14 cellular contexts compared by ENCODE assay signal in genomic region chr9:133950206-133950915, GRCh38. TPM values are rescaled to one million over a fixed set of nuclear protein-coding genes. Genes with fewer than 3 reads are reported as not detected.
DNase-seq lines count a peak whose midpoint lies in the region; ATAC-seq, FAIRE-seq and TF ChIP-seq lines count a peak whose summit lies in the region.
"Had no signal": no experiment of that assay in that cellular context is flagged by ENCODE, and none has a peak within 500 bp of the region (broad histone marks: within the 10 kb centered on the region; RNA-seq: fewer than 3 reads in every experiment).

No MANE protein-coding gene starts in this region.

- no peaks in the 10 kb centered on the region for H3K9me2 ChIP-seq in SU-DHL-6 (replicated peaks; ENCODE audit: insufficient read depth, low read length)

- H3K9ac ChIP-seq in liver (ENCODE audit: low read depth in 1 of 2, low read length in 2 of 2) (no peak overlapping the region), HepG2 (ENCODE audit: insufficient read depth, low read depth, low read length) (no peak overlapping the region), SU-DHL-6 (ENCODE audit: low read length) (no peak overlapping the region), kidney (ENCODE audit: low read length in 2 of 2) (peak overlapping the region in 1 of 2 donors; percentile 34)

- H3K9me3 Mint-ChIP-seq in activated T-helper 2 cell treated with anti-CD3 and anti-CD28 coated beads, Interferon-gamma antibody, Interleukin-2, Interleukin-4, amounts not matched to agents 10 μg/mL and 5 μg/mL and 100 μg/mL, durations not matched to agents 14 hours and 24 hours and 36 hours, result no peaks in the 10 kb centered on the region
- H3K9me3 Mint-ChIP-seq: activated CD4-positive, alpha-beta memory T cell treated with anti-CD3 and anti-CD28 coated beads, Interleukin-2, amount 10 ng/mL, durations not matched to agents 7 days and 5 days had no signal

- no TSS peak for BruUV-seq in HepG2 (replicated peaks; lab: Mats Ljungman, UMichigan)

- H3K4me1 ChIP-seq in liver (ENCODE audit: control insufficient read depth in 4 of 4, insufficient read depth in 4 of 4, low read length in 3 of 4) (peaks cover 0 to 25% (median 6%) of the 10 kb centered on the region in 4 donors), HepG2 (ENCODE audit: insufficient read depth, low read length) (no peaks in the 10 kb centered on the region), kidney (ENCODE audit: control insufficient read depth in 1 of 2, insufficient read depth in 1 of 2, low read depth in 1 of 2, low read length in 2 of 2) (peaks cover 0 to 53% of the 10 kb centered on the region in 2 donors)

- no peaks in the 10 kb centered on the region for H3K27me3 ChIP-seq in liver (ENCODE audit: control insufficient read depth in 4 of 4, insufficient read depth in 4 of 4, low read length in 3 of 4)
- no peaks in the 10 kb centered on the region for H3K27me3 ChIP-seq in HepG2 (ENCODE audit: control insufficient read depth in 1 of 2, insufficient read depth in 2 of 2, low read length in 2 of 2)
- no peaks in the 10 kb centered on the region for H3K27me3 ChIP-seq in SU-DHL-6 (ENCODE audit: low read length)

- TF ChIP-seq EP300 in HepG2 (IDR thresholded peaks at IDR 0.05; ENCODE audit: low read depth in 2 of 2, low read length in 2 of 2) (no peak), HepG2 (CRISPR knock-in tag; IDR thresholded peaks at IDR 0.05; ENCODE audit: borderline replicate concordance) (no peak)

- DNase-seq in HepG2 (ENCODE audit: low spot score) (no peak), kidney (peak; percentile 67)
- no peak for DNase-seq in activated naive CD4-positive, alpha-beta T cell (lab: John Stamatoyannopoulos, UW)
- DNase-seq in activated T-helper 2 cell treated with anti-CD3 and anti-CD28 coated beads, Interferon-gamma antibody, Interleukin-2, Interleukin-4, amounts not matched to agents 10 μg/mL and 5 μg/mL and 100 μg/mL, durations not matched to agents 14 hours and 24 hours and 36 hours (ENCODE audit: low spot score), result no peak
- DNase-seq: activated CD4-positive, alpha-beta memory T cell treated with anti-CD3 and anti-CD28 coated beads, Interleukin-2, amount 10 ng/mL, durations not matched to agents 7 days and 5 days; stimulated activated naive CD8-positive, alpha-beta T cell treated with anti-CD3 and anti-CD28 coated beads, Interleukin-15, Interleukin-2, amounts not matched to agents 100 U/mL and 50 U/mL, for 24 hours had no signal

- H3K4me2 ChIP-seq in HepG2 (ENCODE audit: low read depth, low read length) (no peak overlapping the region), SU-DHL-6 (ENCODE audit: low read depth, low read length, poor library complexity, severe bottlenecking) (no peak overlapping the region)

- H3K27ac Mint-ChIP-seq in activated T-helper 2 cell treated with anti-CD3 and anti-CD28 coated beads, Interferon-gamma antibody, Interleukin-2, Interleukin-4, amounts not matched to agents 10 μg/mL and 5 μg/mL and 100 μg/mL, durations not matched to agents 14 hours and 24 hours and 36 hours, result no peak overlapping the region
- H3K27ac Mint-ChIP-seq: activated CD4-positive, alpha-beta memory T cell treated with anti-CD3 and anti-CD28 coated beads, Interleukin-2, amount 10 ng/mL, durations not matched to agents 7 days and 5 days had no signal

- CTCF ChIA-PET in HepG2 (lab: Yijun Ruan, JAX; ENCODE audit: low intra/inter-chr PET ratio, low total read pairs), result no interaction called here

- TF ChIP-seq CTCF in liver (IDR thresholded peaks at IDR 0.05; ENCODE audit: low read depth, low read length, missing input control), result no peak
- TF ChIP-seq CTCF in HepG2 (CRISPR knock-in tag; IDR thresholded peaks at IDR 0.05), result no peak
- TF ChIP-seq CTCF in SU-DHL-6 (IDR thresholded peaks at IDR 0.05; ENCODE audit: insufficient read depth, low read length, poor library complexity, severe bottlenecking), result no peak
- TF ChIP-seq CTCF in kidney (IDR thresholded peaks at IDR 0.05; ENCODE audit: borderline replicate concordance, extremely low read depth, insufficient read depth), result no peak

- peaks cover 18% of the 10 kb centered on the region for H3F3A ChIP-seq in SU-DHL-6 (ENCODE audit: insufficient read depth)

- TF ChIP-seq RAD21 in liver (IDR thresholded peaks at IDR 0.05) (no peak), HepG2 (CRISPR knock-in tag; IDR thresholded peaks at IDR 0.05) (no peak)

- no peak for TF ChIP-seq POLR2A in HepG2 (IDR thresholded peaks at IDR 0.05; ENCODE audit: insufficient read depth in 1 of 2, low read depth in 2 of 2, low read length in 2 of 2)

- H3K79me2 ChIP-seq in HepG2 (ENCODE audit: insufficient read depth, low read length), result peaks cover 84% of the 10 kb centered on the region
- H3K79me2 ChIP-seq in SU-DHL-6 (ENCODE audit: insufficient read depth, low read length), result peaks cover 73% of the 10 kb centered on the region

- ATAC-seq in HepG2, result no peak
- ATAC-seq in GM19324 (IDR thresholded peaks at IDR 0.05; ENCODE audit: low FRiP score, unreplicated experiment), result no peak
- ATAC-seq in HG02610 (IDR thresholded peaks at IDR 0.05; ENCODE audit: unreplicated experiment), result no peak
- ATAC-seq: stimulated activated naive CD8-positive, alpha-beta T cell treated with anti-CD3 and anti-CD28 coated beads, Interleukin-15, Interleukin-2, amounts not matched to agents 100 U/mL and 50 U/mL, for 24 hours had no signal

- FAIRE-seq in HepG2 (lab: Jason Lieb, UNC) (no peak), kidney (lab: Jason Lieb, UNC) (no peak)
- FAIRE-seq: RCC 7860 had no signal

- peaks cover 3% of the 10 kb centered on the region for H3K4me1 Mint-ChIP-seq in activated T-helper 2 cell treated with anti-CD3 and anti-CD28 coated beads, Interferon-gamma antibody, Interleukin-2, Interleukin-4, amounts not matched to agents 10 μg/mL and 5 μg/mL and 100 μg/mL, durations not matched to agents 14 hours and 24 hours and 36 hours (ENCODE audit: low read depth)

- POLR2A ChIA-PET in HepG2 (lab: Yijun Ruan, JAX), result no interaction called here

- H3K27ac ChIP-seq in liver (ENCODE audit: low read depth in 1 of 2, low read length in 2 of 2), result no peak overlapping the region
- no peak overlapping the region for H3K27ac ChIP-seq in HepG2 (ENCODE audit: extremely low read length, insufficient read depth, low read length)
- peak overlapping the region; percentile 26; the same call in 1 of the 2 replicates for H3K27ac ChIP-seq in SU-DHL-6 (ENCODE audit: low read depth, low read length)
- peak overlapping the region; percentile 43 to 49 for H3K27ac ChIP-seq in kidney (ENCODE audit: low read depth in 2 of 2, low read length in 2 of 2)
- H3K27ac ChIP-seq: epithelial cell of prostate had no signal

- no peak overlapping the region for H2AFZ ChIP-seq in HepG2 (ENCODE audit: low read length)
- no peak overlapping the region for H2AFZ ChIP-seq in SU-DHL-6 (ENCODE audit: low read depth, low read length, severe bottlenecking)

- H4K20me1 ChIP-seq in HepG2 (ENCODE audit: insufficient read depth, low read length) (peaks cover 39% of the 10 kb centered on the region; the same call in 1 of the 2 replicates), SU-DHL-6 (ENCODE audit: low read depth, low read length) (no peaks in the 10 kb centered on the region)

- H3K36me3 Mint-ChIP-seq in activated T-helper 2 cell treated with anti-CD3 and anti-CD28 coated beads, Interferon-gamma antibody, Interleukin-2, Interleukin-4, amounts not matched to agents 10 μg/mL and 5 μg/mL and 100 μg/mL, durations not matched to agents 14 hours and 24 hours and 36 hours (ENCODE audit: low read depth), result no peaks in the 10 kb centered on the region

- WGBS in liver, result 81% methylated on average over 29 of the region's 29 CpGs
- WGBS in HepG2 (ENCODE audit: low lambda C conversion rate), result 98% methylated on average over 22 of the region's 29 CpGs

- H3K27me3 Mint-ChIP-seq in activated T-helper 2 cell treated with anti-CD3 and anti-CD28 coated beads, Interferon-gamma antibody, Interleukin-2, Interleukin-4, amounts not matched to agents 10 μg/mL and 5 μg/mL and 100 μg/mL, durations not matched to agents 14 hours and 24 hours and 36 hours (ENCODE audit: low read depth), result no peaks in the 10 kb centered on the region
- H3K27me3 Mint-ChIP-seq: activated CD4-positive, alpha-beta memory T cell treated with anti-CD3 and anti-CD28 coated beads, Interleukin-2, amount 10 ng/mL, durations not matched to agents 7 days and 5 days had no signal

- H3K4me3 Mint-ChIP-seq in activated T-helper 2 cell treated with anti-CD3 and anti-CD28 coated beads, Interferon-gamma antibody, Interleukin-2, Interleukin-4, amounts not matched to agents 10 μg/mL and 5 μg/mL and 100 μg/mL, durations not matched to agents 14 hours and 24 hours and 36 hours (ENCODE audit: low read depth), result no peak overlapping the region
- H3K4me3 Mint-ChIP-seq: activated CD4-positive, alpha-beta memory T cell treated with anti-CD3 and anti-CD28 coated beads, Interleukin-2, amount 10 ng/mL, durations not matched to agents 7 days and 5 days had no signal

- peaks cover 0 to 5% (median 0%) of the 10 kb centered on the region in 4 donors for H3K36me3 ChIP-seq in liver (ENCODE audit: control insufficient read depth in 4 of 4, insufficient read depth in 3 of 4, low read depth in 1 of 4, low read length in 3 of 4)
- H3K36me3 ChIP-seq in HepG2 (replicated peaks in 1 of 2; ENCODE audit: control insufficient read depth in 1 of 2, insufficient read depth in 2 of 2, low read length in 2 of 2), result peaks cover 4 to 32% of the 10 kb centered on the region in 2 experiments; a peak in 3 of 5 replicates
- H3K36me3 ChIP-seq in SU-DHL-6 (ENCODE audit: low read length), result no peaks in the 10 kb centered on the region
- no peaks in the 10 kb centered on the region for H3K36me3 ChIP-seq in kidney (ENCODE audit: control insufficient read depth in 1 of 2, insufficient read depth in 2 of 2, low read length in 2 of 2)

- H3K9me3 ChIP-seq in liver (ENCODE audit: control insufficient read depth in 4 of 4, low read length in 3 of 4), result no peaks in the 10 kb centered on the region
- no peaks in the 10 kb centered on the region for H3K9me3 ChIP-seq in HepG2 (ENCODE audit: low read length)
- H3K9me3 ChIP-seq in SU-DHL-6 (ENCODE audit: insufficient read depth, low read length), result no peaks in the 10 kb centered on the region
- H3K9me3 ChIP-seq in kidney (ENCODE audit: control insufficient read depth in 1 of 2, low read length in 2 of 2), result no peaks in the 10 kb centered on the region

- in situ Hi-C loops in HepG2 (cut with HindIII; ENCODE audit: extremely low pct_ligation_motif_present, low pct_unique_long_range_greater_than_20kb), result no loop called here

- intact Hi-C loops in HepG2 (cut with micrococcal nuclease; ENCODE audit: unreplicated experiment) (no loop called here), kidney (cut with DNase I) (no loop called here)
- intact Hi-C loops in activated T-helper 2 cell treated with anti-CD3 and anti-CD28 coated beads, Interferon-gamma antibody, Interleukin-2, Interleukin-4, amounts not matched to agents 10 μg/mL and 5 μg/mL and 100 μg/mL, durations not matched to agents 14 hours and 24 hours and 36 hours (cut with micrococcal nuclease), result no loop called here

- no peak overlapping the region for H3K4me3 ChIP-seq in liver (ENCODE audit: low read depth in 1 of 3, low read length in 3 of 3)
- no peak overlapping the region for H3K4me3 ChIP-seq in HepG2 (replicated peaks in 1 of 3; ENCODE audit: insufficient read depth in 1 of 3, low read depth in 2 of 3, low read length in 3 of 3)
- H3K4me3 ChIP-seq in SU-DHL-6 (ENCODE audit: insufficient read depth, low read length, poor library complexity, severe bottlenecking), result no peak overlapping the region
- no peak overlapping the region for H3K4me3 ChIP-seq in kidney (ENCODE audit: low read length in 2 of 2)
- H3K4me3 ChIP-seq: lung, skin epidermis had no signal

RNA-seq across cellular contexts. Expression of gene VAV2, which starts 41.8 kb away (rescaled TPM):
- total RNA-seq in liver (10 to 100 TPM; 12.6 to 26.4 TPM), HepG2 (2016; rRNA removed; fragmentation: Illumina TruSeq; extraction: Trizol) (21.2 and 22.5 TPM in 2 replicates), kidney (47.1 TPM)
- polyA plus RNA-seq in liver (10 to 100 TPM in 1 of 2 donors, 1 to 10 TPM in 1; 4.9 to 21.4 TPM), HepG2 (2011; rRNA removed) (22.9 and 32.7 TPM in 2 replicates), kidney (ENCODE audit: insufficient read depth, low read depth, low replicate concordance) (22.3 TPM)
- 11.6 and 15.3 TPM in 2 replicates for total RNA-seq in HepG2 (2016; cell fraction: cytosol; rRNA removed; fragmentation: Illumina TruSeq; extraction: Trizol; ENCODE audit: low read depth)
- total RNA-seq in HepG2 (2016; cell fraction: insoluble cytoplasmic fraction; rRNA removed; fragmentation: Illumina TruSeq; extraction: Trizol), result 17.5 and 22.6 TPM in 2 replicates
- total RNA-seq in HepG2 (2016; cell fraction: membrane; rRNA removed; fragmentation: Illumina TruSeq; extraction: Trizol), result 15.0 and 15.8 TPM in 2 replicates
- total RNA-seq in HepG2 (2016; cell fraction: nucleus; rRNA removed; fragmentation: Illumina TruSeq; extraction: Trizol), result 24.8 and 26.3 TPM in 2 replicates
- 23.2 and 24.2 TPM in 2 replicates for polyA plus RNA-seq in HepG2 (2011; cell fraction: cytosol; rRNA removed)
- 70.9 and 79.3 TPM in 2 replicates for polyA plus RNA-seq in HepG2 (2011; cell fraction: nucleus; rRNA removed)
- polyA plus RNA-seq in HepG2 (2012), result 34.9 and 35.5 TPM in 2 replicates
- polyA plus RNA-seq in HepG2 (2016; cell fraction: cytosol; fragmentation: Illumina TruSeq; extraction: Trizol; ENCODE audit: low read depth), result 2.1 and 2.5 TPM in 2 replicates
- polyA plus RNA-seq in HepG2 (2016; cell fraction: insoluble cytoplasmic fraction; fragmentation: Illumina TruSeq; extraction: Trizol; ENCODE audit: low read depth), result 21.5 and 26.8 TPM in 2 replicates
- 8.7 and 9.2 TPM in 2 replicates for polyA plus RNA-seq in HepG2 (2016; cell fraction: membrane; fragmentation: Illumina TruSeq; extraction: Trizol; ENCODE audit: low read depth)
- polyA plus RNA-seq in HepG2 (2016; cell fraction: nucleus; fragmentation: Illumina TruSeq; extraction: Trizol; ENCODE audit: insufficient read depth, low read depth), result 61.9 and 62.3 TPM in 2 replicates
- 37.6 and 51.8 TPM in 2 replicates for polyA minus RNA-seq in HepG2 (2011; rRNA and poly(A)+ RNA removed; ENCODE audit: low replicate concordance)
- polyA minus RNA-seq in HepG2 (2011; cell fraction: cytosol; rRNA and poly(A)+ RNA removed), result 33.6 and 35.2 TPM in 2 replicates
- 32.7 and 34.4 TPM in 2 replicates for polyA minus RNA-seq in HepG2 (2011; cell fraction: nucleus; rRNA and poly(A)+ RNA removed)
- total RNA-seq in activated T-helper 2 cell treated with anti-CD3 and anti-CD28 coated beads, Interferon-gamma antibody, Interleukin-2, Interleukin-4, amounts not matched to agents 10 μg/mL and 5 μg/mL and 100 μg/mL, durations not matched to agents 14 hours and 24 hours and 36 hours, result 8.6 TPM in 2 replicates

Comparison
In these comparisons a context has a peak if more than half of its experiments do, and no peak if none do; other contexts are left out.
1. H3K27ac ChIP-seq: peak in SU-DHL-6 (single experiment) and kidney (2 of 2); none in liver (0 of 2) and HepG2 (single experiment).